8 cellular contexts compared by ENCODE assay signal in genomic region chr10:1057106-1057657, GRCh38. TPM values are rescaled to one million over a fixed set of nuclear protein-coding genes. Genes with fewer than 3 reads are reported as not detected.
DNase-seq lines count a peak whose midpoint lies in the region; ATAC-seq and TF ChIP-seq lines count a peak whose summit lies in the region.

No MANE protein-coding gene starts in this region.

- no peak for TF ChIP-seq POLR2A in Peyer's patch (IDR thresholded peaks at IDR 0.05)

- peak overlapping the region; percentile 87 to 100 (median 98) for H3K4me3 ChIP-seq in BLaER1 treated with 17β-estradiol and CSF1 and Interleukin-3, amounts not matched to agents 10 nM and 100 nM
- H3K4me3 ChIP-seq in Peyer's patch (peak overlapping the region; percentile 77 to 100 (median 86)), endocrine pancreas (ENCODE audit: control insufficient read depth, insufficient read depth, low read length) (peak overlapping the region; percentile 74)

- H3K9me3 ChIP-seq in BLaER1 treated with 17β-estradiol and CSF1 and Interleukin-3, amounts not matched to agents 10 nM and 100 nM (replicated peaks in 1 of 11) = no peaks in the 10 kb centered on the region
- H3K9me3 ChIP-seq in Peyer's patch = no peaks in the 10 kb centered on the region
- no peaks in the 10 kb centered on the region for H3K9me3 ChIP-seq in endocrine pancreas (ENCODE audit: control insufficient read depth, low read length)

- peaks cover 67 to 80% (median 75%) of the 10 kb centered on the region in 10 experiments for H3K4me1 ChIP-seq in BLaER1 treated with 17β-estradiol and CSF1 and Interleukin-3, amounts not matched to agents 10 nM and 100 nM
- H3K4me1 ChIP-seq in Peyer's patch (peaks cover 0 to 19% (median 1%) of the 10 kb centered on the region in 4 donors), endocrine pancreas (ENCODE audit: control insufficient read depth, insufficient read depth, low read length) (peaks cover 20% of the 10 kb centered on the region)

- DNase-seq in Peyer's patch (no peak), naive B cell (peak; percentile 49), occipital lobe (lab: John Stamatoyannopoulos, UW) (no peak), NCI-H2081 (lab: John Stamatoyannopoulos, UW) (no peak), HCEC 1CT (no peak)

- H4K20me1 ChIP-seq in BLaER1 treated with 17β-estradiol and CSF1 and Interleukin-3, amounts not matched to agents 10 nM and 100 nM = peaks cover 19 to 75% (median 49%) of the 10 kb centered on the region in 11 experiments; a peak in 20 of 22 replicates

- no peaks in the 10 kb centered on the region for H3K27me3 Mint-ChIP-seq in naive B cell

- no peaks in the 10 kb centered on the region for H3K9me3 Mint-ChIP-seq in naive B cell

- no peaks in the 10 kb centered on the region for H3K27me3 ChIP-seq in BLaER1 treated with 17β-estradiol and CSF1 and Interleukin-3, amounts not matched to agents 10 nM and 100 nM
- H3K27me3 ChIP-seq in Peyer's patch (no peaks in the 10 kb centered on the region), endocrine pancreas (ENCODE audit: control insufficient read depth, insufficient read depth, low read length) (no peaks in the 10 kb centered on the region)

- peak overlapping the region; percentile 91 to 99 (median 96) for H3K4me3 Mint-ChIP-seq in naive B cell

- peak in 1 of 6 experiments; percentile 2 for TF ChIP-seq CTCF in Peyer's patch (IDR thresholded peaks at IDR 0.05)

- H3K36me3 ChIP-seq in BLaER1 treated with 17β-estradiol and CSF1 and Interleukin-3, amounts not matched to agents 10 nM and 100 nM = peaks cover 23 to 45% (median 39%) of the 10 kb centered on the region in 11 experiments
- H3K36me3 ChIP-seq in Peyer's patch = peaks cover 0 to 15% (median 0%) of the 10 kb centered on the region in 3 donors
- peaks cover 2% of the 10 kb centered on the region for H3K36me3 ChIP-seq in endocrine pancreas (ENCODE audit: control insufficient read depth, insufficient read depth, low read length)

- ATAC-seq in GM21526 (IDR thresholded peaks at IDR 0.05; ENCODE audit: low FRiP score, unreplicated experiment) (peak; percentile 17), naive B cell (ENCODE audit: low read depth in 2 of 2) (peak; percentile 19 to 28)

- peak overlapping the region; percentile 92 to 97 (median 96) for H3K27ac Mint-ChIP-seq in naive B cell

- H3K9ac ChIP-seq in BLaER1 treated with 17β-estradiol and CSF1 and Interleukin-3, amounts not matched to agents 10 nM and 100 nM = peak overlapping the region; percentile 94 to 100 (median 99)
- peak overlapping the region; percentile 90 for H3K9ac ChIP-seq in endocrine pancreas (ENCODE audit: control insufficient read depth, insufficient read depth, low read length)

- H3K4me2 ChIP-seq in BLaER1 treated with 17β-estradiol and CSF1 and Interleukin-3, amounts not matched to agents 10 nM and 100 nM = peak overlapping the region; percentile 80 to 99 (median 91)

- peaks cover 50 to 79% (median 78%) of the 10 kb centered on the region in 3 donors for H3K4me1 Mint-ChIP-seq in naive B cell

- peak overlapping the region; percentile 96 to 100 (median 99) for H3K27ac ChIP-seq in BLaER1 treated with 17β-estradiol and CSF1 and Interleukin-3, amounts not matched to agents 10 nM and 100 nM
- H3K27ac ChIP-seq in Peyer's patch = peak overlapping the region; percentile 98 to 100 (median 99)

- no peaks in the 10 kb centered on the region for H3K36me3 Mint-ChIP-seq in naive B cell

RNA-seq across cellular contexts. Expression of gene WDR37, which starts 1.0 kb away (rescaled TPM):
- total RNA-seq in Peyer's patch (10 to 100 TPM; 16.8 to 28.8 (median 22.3) TPM), occipital lobe (37.9 TPM)
- polyA plus RNA-seq in naive B cell (ENCODE audit: low read depth in 6 of 6) = 10 to 100 TPM in 5 of 6 donors, 1 to 10 TPM in 1; 7.9 to 14.9 (median 11.5) TPM

RNA-seq across cellular contexts. Expression of gene IDI1, which starts 8.3 kb away (rescaled TPM):
- total RNA-seq in Peyer's patch (10 to 100 TPM; 52.0 to 71.0 (median 60.5) TPM), occipital lobe (146 TPM)
- polyA plus RNA-seq in naive B cell (ENCODE audit: low read depth in 6 of 6) = 10 to 100 TPM; 71.1 to 82.0 (median 74.5) TPM

RNA-seq across cellular contexts. Expression of gene IDI2, which starts 31.5 kb away (rescaled TPM):
- total RNA-seq in Peyer's patch (not detected), occipital lobe (not detected)
- polyA plus RNA-seq in naive B cell (ENCODE audit: low read depth in 6 of 6) = not detected
